Comparison of ENCODE assay signal across 34 cellular contexts in the genomic region with DNA sequence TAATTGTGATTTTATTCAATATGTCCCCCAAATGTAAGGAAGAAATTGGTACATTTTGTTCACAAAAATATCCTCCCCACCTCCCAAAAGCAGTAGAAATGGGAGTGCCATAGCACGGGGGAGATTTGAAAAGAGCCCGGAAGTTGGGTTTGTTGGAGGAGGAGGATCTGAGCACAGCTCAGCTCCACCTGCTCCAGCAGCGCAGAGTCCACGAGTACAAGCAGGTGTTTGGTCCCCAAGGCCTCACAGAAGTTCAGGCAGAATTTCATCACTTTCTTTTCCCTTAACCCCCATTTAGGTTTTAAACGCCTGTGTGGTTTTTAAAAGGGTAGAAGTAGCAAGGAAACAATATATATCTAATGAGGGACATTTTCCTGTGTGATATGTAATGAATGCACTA. TPM values are rescaled to one million over a fixed set of nuclear protein-coding genes. Genes with fewer than 3 reads are reported as not detected.
DNase-seq lines count a peak whose midpoint lies in the region; ATAC-seq and TF ChIP-seq lines count a peak whose summit lies in the region.
"Had no signal": no experiment of that assay in that cellular context is flagged by ENCODE, and none has a peak within 500 bp of the region (broad histone marks: within the 10 kb centered on the region; RNA-seq: fewer than 3 reads in every experiment).

No MANE protein-coding gene starts in this region.

- H3F3A ChIP-seq in MM.1S (ENCODE audit: insufficient read depth, low read length): peaks cover 12% of the 10 kb centered on the region

- H3K9me2 ChIP-seq in MM.1S (replicated peaks; ENCODE audit: insufficient read depth, low read length): no peaks in the 10 kb centered on the region
- H3K9me2 ChIP-seq: SK-N-SH had no signal

- DNase-seq in NCI-H1092 treated with DMSO at 0.1 percent for 48 hours (lab: John Stamatoyannopoulos, UW) (peak; percentile 19), NCI-H1092 (lab: John Stamatoyannopoulos, UW) (no peak), MM.1S (peak; percentile 77), NCI-H2196 treated with DMSO at 0.1 percent for 48 hours (lab: John Stamatoyannopoulos, UW; ENCODE audit: unreplicated experiment) (peak; percentile 11), endodermal cell (peak; percentile 13), hippocampal formation (lab: John Stamatoyannopoulos, UW) (no peak), progenitor cell of endocrine pancreas (ENCODE audit: low spot score, unreplicated experiment) (no peak)
- DNase-seq: activated CD8-positive, alpha-beta memory T cell treated with anti-CD3 and anti-CD28 coated beads, Interleukin-2, amount 50 U/mL, for 48 hours; activated CD8-positive, alpha-beta T cell treated with anti-CD3 and anti-CD28 coated beads for 36 hours; activated naive CD4-positive, alpha-beta T cell treated with anti-CD3 and anti-CD28 coated beads, Interleukin-2, amount 10 ng/mL, durations not matched to agents 7 days and 5 days; adrenal gland; central memory CD4-positive, alpha-beta T cell; effector memory CD8-positive, alpha-beta T cell; erythroblast; glutamatergic neuron; GM23248; HFFc6; left lung; NCI-H1694; NCI-H446; pancreas; retina; SK-N-SH; stimulated activated CD4-positive, alpha-beta T cell treated with anti-CD3 and anti-CD28 coated beads, Interleukin-1b, Interleukin-23, amount 100 ng/mL, for 48 hours; stimulated activated naive CD4-positive, alpha-beta T cell treated with Interleukin-2 at 50 U/mL for 16 hours; upper lobe of left lung had no signal

- no peaks in the 10 kb centered on the region for H3K27me3 ChIP-seq in MM.1S (replicated peaks; ENCODE audit: insufficient read depth, low read length)
- H3K27me3 ChIP-seq in endodermal cell (ENCODE audit: control insufficient read depth, insufficient read depth, low read length, poor library complexity, severe bottlenecking): no peaks in the 10 kb centered on the region
- H3K27me3 ChIP-seq: adrenal gland, left lung, pancreas, suprapubic skin, upper lobe of left lung had no signal

- H3K9me3 ChIP-seq in MM.1S (replicated peaks; ENCODE audit: insufficient read depth, low read length): no peaks in the 10 kb centered on the region
- H3K9me3 ChIP-seq in endodermal cell (ENCODE audit: control insufficient read depth, low read length): no peaks in the 10 kb centered on the region
- H3K9me3 ChIP-seq: adrenal gland, left lung, pancreas, SK-N-SH, suprapubic skin, upper lobe of left lung had no signal

- no peak for ATAC-seq in HG03521 (IDR thresholded peaks at IDR 0.05; ENCODE audit: unreplicated experiment)
- ATAC-seq: activated CD8-positive, alpha-beta T cell treated with anti-CD3 and anti-CD28 coated beads for 36 hours; effector memory CD8-positive, alpha-beta T cell; K562; left lung; pancreas had no signal

- peaks cover 9% of the 10 kb centered on the region for H3K4me1 ChIP-seq in MM.1S (ENCODE audit: low read length)
- no peaks in the 10 kb centered on the region for H3K4me1 ChIP-seq in endodermal cell (ENCODE audit: control insufficient read depth, insufficient read depth, low read length)
- H3K4me1 ChIP-seq: adrenal gland, pancreas, suprapubic skin, upper lobe of left lung had no signal

- H3K79me2 ChIP-seq in MM.1S (ENCODE audit: low read length): no peaks in the 10 kb centered on the region

- peaks cover 26% of the 10 kb centered on the region for H3K36me3 Mint-ChIP-seq in endodermal cell (ENCODE audit: low read depth)
- peaks cover 4% of the 10 kb centered on the region for H3K36me3 Mint-ChIP-seq in progenitor cell of endocrine pancreas (ENCODE audit: insufficient read depth)

- H3K36me3 ChIP-seq in MM.1S (replicated peaks; ENCODE audit: insufficient read depth, low read length) (no peaks in the 10 kb centered on the region), endodermal cell (ENCODE audit: control insufficient read depth, insufficient read depth, low read length) (peaks cover 21% of the 10 kb centered on the region)

- no peak for TF ChIP-seq CTCF in MM.1S (IDR thresholded peaks at IDR 0.05; ENCODE audit: low read length)
- TF ChIP-seq CTCF in endodermal cell (conservative IDR thresholded peaks at IDR 0.05): no peak
- no peak for TF ChIP-seq CTCF in progenitor cell of endocrine pancreas (IDR thresholded peaks at IDR 0.05; ENCODE audit: unreplicated experiment)

- H2AFZ ChIP-seq in MM.1S (ENCODE audit: low read length): peak overlapping the region; percentile 25; the same call in 1 of the 2 replicates
- H2AFZ ChIP-seq: GM23248 had no signal

- H4K20me1 ChIP-seq in MM.1S (ENCODE audit: insufficient read depth, low read length): no peaks in the 10 kb centered on the region

- H3K9ac ChIP-seq in MM.1S (ENCODE audit: low read length): no peak overlapping the region; the same call in 1 of the 2 replicates
- H3K9ac ChIP-seq in endodermal cell (ENCODE audit: extremely low read depth, low read length, poor library complexity, severe bottlenecking): no peak overlapping the region
- H3K9ac ChIP-seq: GM23248, SK-N-SH had no signal

- no peaks in the 10 kb centered on the region for H3K27me3 Mint-ChIP-seq in endodermal cell (ENCODE audit: insufficient read depth)
- no peaks in the 10 kb centered on the region for H3K27me3 Mint-ChIP-seq in progenitor cell of endocrine pancreas
- H3K27me3 Mint-ChIP-seq: activated CD8-positive, alpha-beta T cell treated with anti-CD3 and anti-CD28 coated beads for 36 hours; activated naive CD4-positive, alpha-beta T cell treated with anti-CD3 and anti-CD28 coated beads, Interleukin-2, amount 10 ng/mL, durations not matched to agents 7 days and 5 days; effector memory CD8-positive, alpha-beta T cell; memory B cell had no signal

- H3K27ac Mint-ChIP-seq in endodermal cell (no peak overlapping the region), progenitor cell of endocrine pancreas (no peak overlapping the region)
- H3K27ac Mint-ChIP-seq: activated CD8-positive, alpha-beta T cell treated with anti-CD3 and anti-CD28 coated beads for 36 hours; activated naive CD4-positive, alpha-beta T cell treated with anti-CD3 and anti-CD28 coated beads, Interleukin-2, amount 10 ng/mL, durations not matched to agents 7 days and 5 days; effector memory CD8-positive, alpha-beta T cell; HFFc6; T-helper 1 cell treated with Interleukin-12 subunit alpha and Interleukin-12 subunit beta and Interleukin-4 antibody, amounts not matched to agents 30 μg/mL and 1 μg/mL, for 36 hours had no signal

- H3K4me1 Mint-ChIP-seq in endodermal cell: peaks cover 8% of the 10 kb centered on the region
- peaks cover 2% of the 10 kb centered on the region for H3K4me1 Mint-ChIP-seq in progenitor cell of endocrine pancreas (ENCODE audit: low read depth)
- H3K4me1 Mint-ChIP-seq: activated naive CD4-positive, alpha-beta T cell treated with anti-CD3 and anti-CD28 coated beads, Interleukin-2, amount 10 ng/mL, durations not matched to agents 7 days and 5 days had no signal

- WGBS in endodermal cell (ENCODE audit: insufficient coverage in 1 of 2, insufficient read length in 1 of 2), 2 experiments: 92 to 95% methylated on average over 2 to 5 of the region's 5 CpGs

- H3K4me3 ChIP-seq in MM.1S (ENCODE audit: low read length) (no peak overlapping the region), endodermal cell (ENCODE audit: low read length) (no peak overlapping the region)
- H3K4me3 ChIP-seq: adrenal gland, GM23248, K562, left lung, pancreas, skin epidermis, suprapubic skin, upper lobe of left lung had no signal

- H3K4me2 ChIP-seq in MM.1S (ENCODE audit: low read depth, low read length): peak overlapping the region; percentile 44; the same call in 1 of the 2 replicates
- H3K4me2 ChIP-seq: SK-N-SH had no signal

- peak overlapping the region; percentile 61; the same call in 1 of the 2 replicates for H3K27ac ChIP-seq in MM.1S (ENCODE audit: low read length)
- no peak overlapping the region for H3K27ac ChIP-seq in endodermal cell (ENCODE audit: low read depth, low read length)
- H3K27ac ChIP-seq: 22Rv1, adrenal gland, C4-2B, GM23248, left lung, pancreas, suprapubic skin had no signal

- no peak overlapping the region for H3K4me3 Mint-ChIP-seq in endodermal cell
- no peak overlapping the region for H3K4me3 Mint-ChIP-seq in progenitor cell of endocrine pancreas (ENCODE audit: low read depth)
- H3K4me3 Mint-ChIP-seq: activated CD8-positive, alpha-beta T cell treated with anti-CD3 and anti-CD28 coated beads for 36 hours; activated naive CD4-positive, alpha-beta T cell treated with anti-CD3 and anti-CD28 coated beads, Interleukin-2, amount 10 ng/mL, durations not matched to agents 7 days and 5 days; effector memory CD8-positive, alpha-beta T cell; HFFc6; memory B cell; T-helper 1 cell treated with Interleukin-12 subunit alpha and Interleukin-12 subunit beta and Interleukin-4 antibody, amounts not matched to agents 30 μg/mL and 1 μg/mL, for 36 hours had no signal

- H3K9me3 Mint-ChIP-seq in endodermal cell: no peaks in the 10 kb centered on the region
- H3K9me3 Mint-ChIP-seq in progenitor cell of endocrine pancreas (ENCODE audit: low read depth): no peaks in the 10 kb centered on the region
- H3K9me3 Mint-ChIP-seq: activated CD8-positive, alpha-beta T cell treated with anti-CD3 and anti-CD28 coated beads for 36 hours; activated naive CD4-positive, alpha-beta T cell treated with anti-CD3 and anti-CD28 coated beads, Interleukin-2, amount 10 ng/mL, durations not matched to agents 7 days and 5 days; effector memory CD8-positive, alpha-beta T cell; HFFc6; memory B cell; T-helper 1 cell treated with Interleukin-12 subunit alpha and Interleukin-12 subunit beta and Interleukin-4 antibody, amounts not matched to agents 30 μg/mL and 1 μg/mL, for 36 hours had no signal

RNA-seq across cellular contexts. Expression of a gene that starts 55.9 kb away (rescaled TPM):
- 100 to 1,000 TPM in 1 of 2 donors, 10 to 100 TPM in 1; 98.2 to 103 TPM for total RNA-seq in endodermal cell
- 61.9 TPM for polyA plus RNA-seq in endodermal cell (2013, experiment 1 of 2)
- 59.2 TPM for polyA plus RNA-seq in endodermal cell (2013, experiment 2 of 2)
- 112 and 121 TPM in 2 replicates for total RNA-seq in progenitor cell of endocrine pancreas

RNA-seq across cellular contexts. Expression of a gene that starts 57.8 kb away (rescaled TPM):
- total RNA-seq in endodermal cell: 10 to 100 TPM; 30.1 to 36.8 TPM
- 32.7 TPM for polyA plus RNA-seq in endodermal cell (2013, experiment 1 of 2)
- polyA plus RNA-seq in endodermal cell (2013, experiment 2 of 2): 29.4 TPM
- 32.0 and 36.2 TPM in 2 replicates for total RNA-seq in progenitor cell of endocrine pancreas

Comparison
In these comparisons a context has a peak if more than half of its experiments do, and no peak if none do; other contexts are left out.
1. DNase-seq: peak in NCI-H1092 treated with DMSO at 0.1 percent for 48 hours (single experiment), MM.1S (single experiment), NCI-H2196 treated with DMSO at 0.1 percent for 48 hours (single experiment) and endodermal cell (single experiment); none in NCI-H1092 (single experiment), hippocampal formation (0 of 2) and progenitor cell of endocrine pancreas (single experiment).